8 cellular contexts compared by ENCODE assay signal in the genomic region with DNA sequence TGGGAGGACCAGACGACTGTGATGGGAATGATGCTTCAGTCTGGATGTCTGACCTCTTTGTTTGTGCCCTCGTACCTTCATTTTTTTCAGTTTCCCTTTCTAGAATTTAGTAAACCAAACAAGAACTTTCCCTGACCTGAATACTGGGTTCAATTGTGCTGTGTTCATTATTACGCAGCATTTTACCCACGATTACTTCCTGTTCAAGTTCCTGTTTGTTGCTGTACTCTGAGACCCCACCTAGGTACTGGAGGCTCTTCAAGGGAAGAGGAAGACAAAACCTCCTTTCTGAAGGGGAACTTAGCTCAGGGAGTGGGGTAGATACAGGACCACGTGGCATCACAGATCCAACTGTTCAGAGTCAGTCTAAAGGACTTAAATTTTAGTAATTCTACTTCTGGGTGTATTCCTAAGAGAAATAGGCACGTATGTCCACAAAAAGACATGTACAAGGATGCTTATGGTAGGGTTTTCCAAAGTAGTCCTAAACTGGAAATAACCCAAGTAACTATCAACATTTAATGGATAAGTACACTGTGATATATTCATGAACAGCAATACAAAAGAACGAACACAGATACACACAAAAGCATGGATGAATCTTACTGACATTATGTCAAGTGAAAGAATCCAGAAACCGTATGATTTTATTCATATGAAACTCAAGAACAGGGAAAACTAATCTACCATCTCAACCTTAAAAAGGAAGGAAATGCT. TPM values are rescaled to one million over a fixed set of nuclear protein-coding genes. Genes with fewer than 3 reads are reported as not detected.
A peak's percentile ranks its signal among the peaks of the same experiment; 100 is the strongest.
DNase-seq lines count a peak whose midpoint lies in the region; ATAC-seq and TF ChIP-seq lines count a peak whose summit lies in the region.

No MANE protein-coding gene starts in this region.

- peak overlapping the region; percentile 63 for H3K4me3 Mint-ChIP-seq in activated naive CD4-positive, alpha-beta T cell treated with anti-CD3 and anti-CD28 coated beads, Interleukin-2, amount 50 U/mL, for 24 hours
- H3K4me3 Mint-ChIP-seq in activated B cell treated with CpG ODN at 0.5 μM for 24 hours: peak overlapping the region; percentile 28
- H3K4me3 Mint-ChIP-seq in stimulated activated naive CD8-positive, alpha-beta T cell treated with anti-CD3 and anti-CD28 coated beads, Interleukin-15, amount 100 ng/mL, for 72 hours: peak overlapping the region; percentile 26 to 34

- peaks cover 43% of the 10 kb centered on the region for H3K4me1 Mint-ChIP-seq in activated naive CD4-positive, alpha-beta T cell treated with anti-CD3 and anti-CD28 coated beads, Interleukin-2, amount 50 U/mL, for 24 hours
- H3K4me1 Mint-ChIP-seq in activated B cell treated with CpG ODN at 0.5 μM for 24 hours: peaks cover 30% of the 10 kb centered on the region
- peaks cover 32% of the 10 kb centered on the region for H3K4me1 Mint-ChIP-seq in stimulated activated naive CD8-positive, alpha-beta T cell treated with anti-CD3 and anti-CD28 coated beads, Interleukin-15, amount 100 ng/mL, for 72 hours

- H3K27me3 Mint-ChIP-seq in activated naive CD4-positive, alpha-beta T cell treated with anti-CD3 and anti-CD28 coated beads, Interleukin-2, amount 50 U/mL, for 24 hours: no peaks in the 10 kb centered on the region
- no peaks in the 10 kb centered on the region for H3K27me3 Mint-ChIP-seq in activated B cell treated with CpG ODN at 0.5 μM for 24 hours
- no peaks in the 10 kb centered on the region for H3K27me3 Mint-ChIP-seq in stimulated activated naive CD8-positive, alpha-beta T cell treated with anti-CD3 and anti-CD28 coated beads, Interleukin-15, amount 100 ng/mL, for 72 hours

- peaks cover 5% of the 10 kb centered on the region for H3K9me3 Mint-ChIP-seq in activated naive CD4-positive, alpha-beta T cell treated with anti-CD3 and anti-CD28 coated beads, Interleukin-2, amount 50 U/mL, for 24 hours
- H3K9me3 Mint-ChIP-seq in activated B cell treated with CpG ODN at 0.5 μM for 24 hours: peaks cover 5% of the 10 kb centered on the region
- peaks cover 12 to 13% of the 10 kb centered on the region in 2 donors for H3K9me3 Mint-ChIP-seq in stimulated activated naive CD8-positive, alpha-beta T cell treated with anti-CD3 and anti-CD28 coated beads, Interleukin-15, amount 100 ng/mL, for 72 hours

- POLR2A ChIA-PET in activated B cell treated with CpG ODN at 0.5 μM for 24 hours (lab: Charles Lee): interaction anchor here (1.4 to 1.8 kb wide), 4 partner anchors 9 to 188 kb away, joined by 5 to 9 read pairs (median 6); a partner anchor contains a TSS

- DNase-seq in activated naive CD4-positive, alpha-beta T cell treated with Interleukin-2 at 50 U/mL for 16 hours: no peak
- DNase-seq in activated B cell treated with CpG ODN at 0.5 μM for 24 hours (no peak), NCI-H2081 (lab: John Stamatoyannopoulos, UW) (no peak), NCI-H1694 (lab: John Stamatoyannopoulos, UW) (no peak), NCI-H2107 treated with DMSO at 0.1 percent for 48 hours (lab: John Stamatoyannopoulos, UW; ENCODE audit: unreplicated experiment) (no peak)
- DNase-seq in stimulated activated naive CD8-positive, alpha-beta T cell treated with anti-CD3 and anti-CD28 coated beads, Interleukin-15, amount 100 ng/mL, for 72 hours: no peak

- peak overlapping the region; percentile 87 for H3K27ac Mint-ChIP-seq in activated naive CD4-positive, alpha-beta T cell treated with anti-CD3 and anti-CD28 coated beads, Interleukin-2, amount 50 U/mL, for 24 hours
- peak overlapping the region; percentile 83 for H3K27ac Mint-ChIP-seq in activated B cell treated with CpG ODN at 0.5 μM for 24 hours
- peak overlapping the region; percentile 49 to 83 for H3K27ac Mint-ChIP-seq in stimulated activated naive CD8-positive, alpha-beta T cell treated with anti-CD3 and anti-CD28 coated beads, Interleukin-15, amount 100 ng/mL, for 72 hours

- peak; percentile 77 for ATAC-seq in HG03354 (IDR thresholded peaks at IDR 0.05; ENCODE audit: poor library complexity, severe bottlenecking, unreplicated experiment)
- ATAC-seq in activated B cell treated with CpG ODN at 0.5 μM for 24 hours (ENCODE audit: low read depth): peak; percentile 89
- peak; percentile 72 for ATAC-seq in stimulated activated naive CD8-positive, alpha-beta T cell treated with anti-CD3 and anti-CD28 coated beads, Interleukin-15, amount 100 ng/mL, for 72 hours

- TF ChIP-seq CTCF in activated B cell treated with CpG ODN at 0.5 μM for 24 hours (IDR thresholded peaks at IDR 0.05): no peak

- CTCF ChIA-PET in activated B cell treated with CpG ODN at 0.5 μM for 24 hours (lab: Charles Lee): interaction anchor here (1.0 to 2.5 kb wide), 3 partner anchors 23 to 427 kb away, joined by 3 to 14 read pairs (median 8); no protein-coding TSS in a partner anchor

- H3K36me3 Mint-ChIP-seq in activated naive CD4-positive, alpha-beta T cell treated with anti-CD3 and anti-CD28 coated beads, Interleukin-2, amount 50 U/mL, for 24 hours: peaks cover 9% of the 10 kb centered on the region
- H3K36me3 Mint-ChIP-seq in activated B cell treated with CpG ODN at 0.5 μM for 24 hours (ENCODE audit: low read depth): peaks cover 2% of the 10 kb centered on the region

- intact Hi-C loops in activated B cell treated with CpG ODN at 0.5 μM for 24 hours (cut with micrococcal nuclease): loop anchor here (1.0 kb wide), 2 partner anchors 9 to 19 kb away; a partner anchor contains a TSS

RNA-seq across cellular contexts. Expression of a gene that starts 9.1 kb away (rescaled TPM):
- 122 and 146 TPM in 2 replicates for total RNA-seq in activated B cell treated with CpG ODN at 0.5 μM for 24 hours
